ENCODE assay signal across 8 cellular contexts in genomic region chr15:74614744-74615312, GRCh38. TPM values are rescaled to one million over a fixed set of nuclear protein-coding genes. Genes with fewer than 3 reads are reported as not detected.
DNase-seq lines count a peak whose midpoint lies in the region; ATAC-seq lines count a peak whose summit lies in the region.

No MANE protein-coding gene starts in this region.

- H3K27me3 Mint-ChIP-seq in central memory CD8-positive, alpha-beta T cell: no peaks in the 10 kb centered on the region

- H3K36me3 Mint-ChIP-seq in central memory CD8-positive, alpha-beta T cell (ENCODE audit: insufficient read depth): peaks cover 12% of the 10 kb centered on the region

- peaks cover 32% of the 10 kb centered on the region for H3K4me1 Mint-ChIP-seq in central memory CD8-positive, alpha-beta T cell

- ATAC-seq in GM18498 (IDR thresholded peaks at IDR 0.05; ENCODE audit: unreplicated experiment): peak; percentile 60
- peak; percentile 47 for ATAC-seq in HG02588 (IDR thresholded peaks at IDR 0.05; ENCODE audit: unreplicated experiment)
- ATAC-seq in central memory CD8-positive, alpha-beta T cell (replicated peaks; ENCODE audit: extremely low read depth, poor library complexity, severe bottlenecking): peak; percentile 78
- ATAC-seq in left lobe of liver: peak; percentile 67

- H3K9me3 Mint-ChIP-seq in central memory CD8-positive, alpha-beta T cell: no peaks in the 10 kb centered on the region

- peak overlapping the region; percentile 93 for H3K27ac Mint-ChIP-seq in central memory CD8-positive, alpha-beta T cell (ENCODE audit: low read depth)

- DNase-seq in NCI-H146 (lab: John Stamatoyannopoulos, UW): peak; percentile 64
- peak; percentile 78 for DNase-seq in activated CD4-positive, CD25-positive, alpha-beta regulatory T cell treated with anti-CD3 and anti-CD28 coated beads, Interleukin-2, amount 50 U/mL, for 16 hours (ENCODE audit: low read depth, low spot score)
- DNase-seq in central memory CD8-positive, alpha-beta T cell (ENCODE audit: low spot score in 2 of 2): peak; percentile 89 to 92
- DNase-seq in left lobe of liver (ENCODE audit: low spot score): peak; percentile 81
- DNase-seq in stimulated activated CD4-positive, alpha-beta T cell treated with anti-CD3 and anti-CD28 coated beads, Interleukin-2, amount 100 ng/mL, for 24 hours: peak; percentile 85 to 88
- DNase-seq in iPS-NIHi7 (ENCODE audit: extremely low spot score): no peak

- peak overlapping the region; percentile 92 for H3K4me3 Mint-ChIP-seq in central memory CD8-positive, alpha-beta T cell

RNA-seq across cellular contexts. Expression of gene CLK3, which starts 0.8 kb away (rescaled TPM):
- total RNA-seq in left lobe of liver: 32.3 TPM
